Comparison of ENCODE assay signal across 8 cellular contexts in genomic region chr6:145734486-145735355, GRCh38. TPM values are rescaled to one million over a fixed set of nuclear protein-coding genes. Genes with fewer than 3 reads are reported as not detected.
DNase-seq lines count a peak whose midpoint lies in the region; ATAC-seq lines count a peak whose summit lies in the region.

No MANE protein-coding gene starts in this region.

- H3K27me3 ChIP-seq in CD4-positive, CD25-positive, alpha-beta regulatory T cell (ENCODE audit: control insufficient read depth, insufficient read depth, low read length): no peaks in the 10 kb centered on the region
- no peaks in the 10 kb centered on the region for H3K27me3 ChIP-seq in effector memory CD4-positive, alpha-beta T cell (replicated peaks; ENCODE audit: control insufficient read depth, insufficient read depth, low read length, poor library complexity, severe bottlenecking)

- peaks cover 2 to 17% (median 10%) of the 10 kb centered on the region in 4 donors for H3K4me1 Mint-ChIP-seq in CD4-positive, CD25-positive, alpha-beta regulatory T cell
- H3K4me1 Mint-ChIP-seq in memory B cell: peaks cover 10% of the 10 kb centered on the region

- ATAC-seq in CD4-positive, CD25-positive, alpha-beta regulatory T cell (ENCODE audit: low read depth in 2 of 2): peak; percentile 68 to 69
- ATAC-seq in GM19455 (IDR thresholded peaks at IDR 0.05; ENCODE audit: unreplicated experiment) (peak; percentile 78), HG03575 (IDR thresholded peaks at IDR 0.05; ENCODE audit: extremely low read depth, insufficient number of reproducible peaks, low FRiP score, unreplicated experiment) (peak; percentile 26), memory B cell (ENCODE audit: low read depth) (peak; percentile 56)

- H3K36me3 Mint-ChIP-seq in CD4-positive, CD25-positive, alpha-beta regulatory T cell: peaks cover 6% of the 10 kb centered on the region
- peaks cover 8% of the 10 kb centered on the region for H3K36me3 Mint-ChIP-seq in memory B cell

- H3K36me3 ChIP-seq in CD4-positive, CD25-positive, alpha-beta regulatory T cell (ENCODE audit: control insufficient read depth, insufficient read depth, low read length): no peaks in the 10 kb centered on the region
- no peaks in the 10 kb centered on the region for H3K36me3 ChIP-seq in effector memory CD4-positive, alpha-beta T cell (ENCODE audit: control insufficient read depth, insufficient read depth, low read length)

- peak overlapping the region; percentile 64 for H3K27ac ChIP-seq in CD4-positive, CD25-positive, alpha-beta regulatory T cell (ENCODE audit: insufficient read depth, low read length, poor library complexity, severe bottlenecking)
- H3K27ac ChIP-seq in effector memory CD4-positive, alpha-beta T cell (ENCODE audit: insufficient read depth, low read length, poor library complexity, severe bottlenecking): peak overlapping the region; percentile 68

- H3K4me3 ChIP-seq in CD4-positive, CD25-positive, alpha-beta regulatory T cell (ENCODE audit: low read depth, low read length): peak overlapping the region; percentile 84
- peak overlapping the region; percentile 84 for H3K4me3 ChIP-seq in effector memory CD4-positive, alpha-beta T cell (ENCODE audit: insufficient read depth, low read depth, low read length, poor library complexity, severe bottlenecking)

- no peaks in the 10 kb centered on the region for H3K9me3 ChIP-seq in CD4-positive, CD25-positive, alpha-beta regulatory T cell (ENCODE audit: control insufficient read depth in 2 of 2, low read length in 2 of 2)
- no peaks in the 10 kb centered on the region for H3K9me3 ChIP-seq in effector memory CD4-positive, alpha-beta T cell (ENCODE audit: control insufficient read depth, low read length)

- peak; percentile 39 to 76 (median 59) for DNase-seq in CD4-positive, CD25-positive, alpha-beta regulatory T cell
- DNase-seq in NCI-H774 (lab: John Stamatoyannopoulos, UW) (peak; percentile 95), memory B cell (ENCODE audit: low spot score in 2 of 2) (peak; percentile 25 to 69)
- DNase-seq in activated CD8-positive, alpha-beta memory T cell treated with anti-CD3 and anti-CD28 coated beads for 1 hour (ENCODE audit: extremely low read depth in 1 of 2, low read depth in 1 of 2): peak; percentile 27 to 53
- peak; percentile 20 to 48 (median 29) for DNase-seq in effector memory CD4-positive, alpha-beta T cell
- DNase-seq in stimulated activated CD8-positive, alpha-beta memory T cell treated with anti-CD3 and anti-CD28 coated beads, Interleukin-12 subunit alpha, Interleukin-12 subunit beta, amount 100 ng/mL, for 24 hours (ENCODE audit: extremely low read depth): peak; percentile 44

- no peaks in the 10 kb centered on the region for H3K27me3 Mint-ChIP-seq in CD4-positive, CD25-positive, alpha-beta regulatory T cell
- H3K27me3 Mint-ChIP-seq in memory B cell: no peaks in the 10 kb centered on the region

- peak overlapping the region; percentile 96 to 100 (median 97) for H3K4me3 Mint-ChIP-seq in CD4-positive, CD25-positive, alpha-beta regulatory T cell
- peak overlapping the region; percentile 97 for H3K4me3 Mint-ChIP-seq in memory B cell

- peak overlapping the region; percentile 94 to 97 (median 96) for H3K27ac Mint-ChIP-seq in CD4-positive, CD25-positive, alpha-beta regulatory T cell
- peak overlapping the region; percentile 96 for H3K27ac Mint-ChIP-seq in memory B cell

- H3K9me3 Mint-ChIP-seq in CD4-positive, CD25-positive, alpha-beta regulatory T cell: peaks cover 0 to 4% (median 0%) of the 10 kb centered on the region in 7 donors
- peaks cover 3% of the 10 kb centered on the region for H3K9me3 Mint-ChIP-seq in memory B cell

- peaks cover 15% of the 10 kb centered on the region for H3K4me1 ChIP-seq in CD4-positive, CD25-positive, alpha-beta regulatory T cell (ENCODE audit: control insufficient read depth, insufficient read depth, low read length, poor library complexity, severe bottlenecking)
- H3K4me1 ChIP-seq in effector memory CD4-positive, alpha-beta T cell (ENCODE audit: control insufficient read depth, insufficient read depth, low read length, poor library complexity, severe bottlenecking): no peaks in the 10 kb centered on the region

RNA-seq across cellular contexts. Expression of gene EPM2A, which starts 0.6 kb away (rescaled TPM):
- total RNA-seq in CD4-positive, CD25-positive, alpha-beta regulatory T cell: 6.8 TPM
- 1 to 10 TPM; 5.1 to 6.1 (median 5.5) TPM for polyA plus RNA-seq in CD4-positive, CD25-positive, alpha-beta regulatory T cell

Comparison
In these comparisons a context has a peak if more than half of its experiments do, and no peak if none do; other contexts are left out.
1. Peak in every context shown above with its lines: DNase-seq, ATAC-seq, H3K4me3 ChIP-seq and H3K27ac ChIP-seq.
2. ATAC-seq: peak in every context shown above with its lines; median percentile 78 in GM19455; 68 in CD4-positive, CD25-positive, alpha-beta regulatory T cell; 56 in memory B cell; 26 in HG03575.
3. DNase-seq: peak in every context shown above with its lines; median percentile 95 in NCI-H774; 59 in CD4-positive, CD25-positive, alpha-beta regulatory T cell; 47 in memory B cell; 44 in stimulated activated CD8-positive, alpha-beta memory T cell treated with anti-CD3 and anti-CD28 coated beads, Interleukin-12 subunit alpha, Interleukin-12 subunit beta, amount 100 ng/mL, for 24 hours; 40 in activated CD8-positive, alpha-beta memory T cell treated with anti-CD3 and anti-CD28 coated beads for 1 hour; 29 in effector memory CD4-positive, alpha-beta T cell.